In genomic region chr20:24994470-24995368, GRCh38 we compare ENCODE assay signal across 8 cellular contexts. TPM values are rescaled to one million over a fixed set of nuclear protein-coding genes. Genes with fewer than 3 reads are reported as not detected.
DNase-seq lines count a peak whose midpoint lies in the region; ATAC-seq and TF ChIP-seq lines count a peak whose summit lies in the region.

No MANE protein-coding gene starts in this region.

- H3K4me3 Mint-ChIP-seq in CD4-positive, alpha-beta T cell: peak overlapping the region; percentile 79
- peak overlapping the region; percentile 57 for H3K4me3 Mint-ChIP-seq in central memory CD8-positive, alpha-beta T cell

- POLR2A ChIA-PET in CD4-positive, alpha-beta T cell (lab: Charles Lee): interaction anchor here (1.0 to 7.0 kb wide), 5 partner anchors 59 to 200 kb away, joined by 3 to 77 read pairs (median 7); partner anchors contain the start of genes ACSS1 and ENTPD6

- H3K9me3 ChIP-seq in CD4-positive, alpha-beta T cell (ENCODE audit: control insufficient read depth, low read length): no peaks in the 10 kb centered on the region
- H3K9me3 ChIP-seq in HAP-1: no peaks in the 10 kb centered on the region

- peaks cover 3% of the 10 kb centered on the region for H3K36me3 ChIP-seq in HAP-1 (replicated peaks)

- peak; percentile 75 to 85 (median 78) for DNase-seq in CD4-positive, alpha-beta T cell
- DNase-seq in HAP-1 (ENCODE audit: low spot score in 2 of 2) (peak; percentile 65 to 86), NCI-H2196 treated with DMSO at 0.1 percent for 48 hours (lab: John Stamatoyannopoulos, UW; ENCODE audit: unreplicated experiment) (peak; percentile 58), kidney glomerular epithelial cell (lab: John Stamatoyannopoulos, UW) (peak; percentile 61)
- peak; percentile 75 for DNase-seq in activated CD4-positive, CD25-positive, alpha-beta regulatory T cell treated with anti-CD3 and anti-CD28 coated beads, Interleukin-2, amount 50 U/mL, for 72 hours
- DNase-seq in central memory CD8-positive, alpha-beta T cell (ENCODE audit: low spot score in 2 of 2): peak; percentile 83 to 84
- peak; percentile 66 to 78 (median 68) for DNase-seq in stimulated activated CD4-positive, alpha-beta T cell treated with anti-CD3 and anti-CD28 coated beads, Interleukin-1b, Interleukin-23, amount 100 ng/mL, for 24 hours (ENCODE audit: low read depth in 4 of 4, low spot score in 1 of 4)

- H3K27ac Mint-ChIP-seq in CD4-positive, alpha-beta T cell: peak overlapping the region; percentile 99
- H3K27ac Mint-ChIP-seq in central memory CD8-positive, alpha-beta T cell (ENCODE audit: low read depth): peak overlapping the region; percentile 64

- peaks cover 55% of the 10 kb centered on the region for H3K4me1 Mint-ChIP-seq in CD4-positive, alpha-beta T cell (ENCODE audit: low read depth)
- H3K4me1 Mint-ChIP-seq in central memory CD8-positive, alpha-beta T cell: peaks cover 38% of the 10 kb centered on the region

- no peak overlapping the region for H3K4me3 ChIP-seq in HAP-1

- H3K9me3 Mint-ChIP-seq in CD4-positive, alpha-beta T cell: no peaks in the 10 kb centered on the region
- no peaks in the 10 kb centered on the region for H3K9me3 Mint-ChIP-seq in central memory CD8-positive, alpha-beta T cell

- CTCF ChIA-PET in CD4-positive, alpha-beta T cell (lab: Charles Lee): interaction anchor here (1.1 to 3.7 kb wide), 6 partner anchors 11 to 404 kb away, joined by 3 to 33 read pairs (median 5); partner anchors contain the start of gene ACSS1

- no peaks in the 10 kb centered on the region for H3K27me3 Mint-ChIP-seq in CD4-positive, alpha-beta T cell
- H3K27me3 Mint-ChIP-seq in central memory CD8-positive, alpha-beta T cell: no peaks in the 10 kb centered on the region

- TF ChIP-seq CTCF in CD4-positive, alpha-beta T cell (IDR thresholded peaks at IDR 0.05): peak; percentile 94

- in situ Hi-C loops in HAP-1 (cut with MboI; ENCODE audit: low sequenced_read_pairs): loop anchor here (5.0 to 25.0 kb wide), 4 partner anchors 68 to 868 kb away; partner anchors contain the start of gene GINS1

- H3K27ac ChIP-seq in CD4-positive, alpha-beta T cell (ENCODE audit: low read depth, low read length): no peak overlapping the region

- H3K36me3 Mint-ChIP-seq in CD4-positive, alpha-beta T cell (ENCODE audit: low read depth): peaks cover 7% of the 10 kb centered on the region
- H3K36me3 Mint-ChIP-seq in central memory CD8-positive, alpha-beta T cell (ENCODE audit: insufficient read depth): peaks cover 27% of the 10 kb centered on the region

- peak; percentile 40 for ATAC-seq in CD4-positive, alpha-beta T cell (ENCODE audit: poor library complexity)
- ATAC-seq in central memory CD8-positive, alpha-beta T cell (replicated peaks; ENCODE audit: extremely low read depth, poor library complexity, severe bottlenecking): no peak
- ATAC-seq in HG02884 (IDR thresholded peaks at IDR 0.05; ENCODE audit: unreplicated experiment): no peak

- peaks cover 26% of the 10 kb centered on the region for H3K4me1 ChIP-seq in HAP-1

- intact Hi-C loops in CD4-positive, alpha-beta T cell (cut with DNase I, micrococcal nuclease): loop anchor here (1.0 to 10.0 kb wide), 10 partner anchors 71 to 1642 kb away; partner anchors contain the start of genes ENTPD6 (in 1 of the 2), NAPB (in 1 of the 2), NXT1 (in 1 of the 2) and PYGB (in 1 of the 2)

- H3K27me3 ChIP-seq in CD4-positive, alpha-beta T cell (ENCODE audit: control insufficient read depth, insufficient read depth, low read length): no peaks in the 10 kb centered on the region
- H3K27me3 ChIP-seq in HAP-1 (ENCODE audit: low read depth): no peaks in the 10 kb centered on the region

RNA-seq across cellular contexts. Expression of gene APMAP, which starts 2.2 kb away (rescaled TPM):
- 10 to 100 TPM in 1 of 2 experiments, 1 to 10 TPM in 1; 9.5 to 11.3 TPM for total RNA-seq in CD4-positive, alpha-beta T cell

RNA-seq across cellular contexts. Expression of gene CST7, which starts 45.6 kb away (rescaled TPM):
- total RNA-seq in CD4-positive, alpha-beta T cell: 1 to 10 TPM; 3.2 to 4.4 TPM
